ENCODE assay signal across 1 cellular context in the genomic region with DNA sequence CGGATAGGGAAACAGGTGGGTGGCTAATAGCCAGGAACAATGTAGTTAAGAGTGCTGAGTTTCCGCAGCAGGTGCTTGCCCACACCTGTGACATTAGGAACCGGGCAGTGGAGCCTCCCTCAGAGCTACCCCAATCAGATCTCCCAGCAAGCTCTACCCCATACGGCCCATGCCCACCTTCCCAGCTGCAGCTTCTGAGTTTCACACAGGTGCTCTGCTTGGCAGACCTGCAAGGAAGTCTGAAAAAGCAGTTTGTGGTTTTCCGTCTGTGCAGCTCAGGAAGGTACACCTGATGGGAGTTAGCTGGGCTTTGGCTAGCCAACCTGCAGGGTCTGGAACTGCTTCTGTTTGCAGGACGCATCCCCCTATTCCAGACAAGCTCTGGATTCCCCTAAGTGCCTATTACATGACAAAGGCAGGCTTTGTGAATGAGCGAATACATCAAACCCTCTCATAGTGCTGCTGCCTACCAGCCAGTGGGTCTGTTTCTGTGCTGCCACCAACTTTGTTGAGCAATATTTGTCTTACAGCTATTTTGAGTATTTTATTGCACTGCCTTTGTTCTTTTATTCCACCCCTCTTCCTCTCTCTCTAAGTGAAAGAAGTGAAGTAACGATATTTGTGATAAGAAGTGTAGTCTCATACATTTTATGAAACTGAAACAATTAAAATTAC.
A peak's percentile ranks its signal among the peaks of the same experiment; 100 is the strongest.
TF ChIP-seq lines count a peak whose summit lies in the region.

No MANE protein-coding gene starts in this region.

TF ChIP-seq in HepG2, 621 proteins besides CTCF, POLR2A, EP300 and RAD21 (continued from another document and continues in another):
- 0 out of 2 replicates have a peak, but pooled peaks have one; percentile 55 for TF ChIP-seq SOX13 (IDR thresholded peaks at IDR 0.05)
- TF ChIP-seq SOX13 (CRISPR knock-in tag; conservative IDR thresholded peaks at IDR 0.05 in 1 of 2, IDR thresholded peaks at IDR 0.05 in 1 of 2), result peak in 1 of 2 experiments; percentile 96; a peak in 2 of 4 replicates
- TF ChIP-seq EED (CRISPR knock-in tag; IDR thresholded peaks at IDR 0.05), result no peak
- peak; percentile 59; the same call in 1 of the 2 replicates for TF ChIP-seq HMG20B (CRISPR knock-in tag; conservative IDR thresholded peaks at IDR 0.05)
- TF ChIP-seq, protein P1, sequence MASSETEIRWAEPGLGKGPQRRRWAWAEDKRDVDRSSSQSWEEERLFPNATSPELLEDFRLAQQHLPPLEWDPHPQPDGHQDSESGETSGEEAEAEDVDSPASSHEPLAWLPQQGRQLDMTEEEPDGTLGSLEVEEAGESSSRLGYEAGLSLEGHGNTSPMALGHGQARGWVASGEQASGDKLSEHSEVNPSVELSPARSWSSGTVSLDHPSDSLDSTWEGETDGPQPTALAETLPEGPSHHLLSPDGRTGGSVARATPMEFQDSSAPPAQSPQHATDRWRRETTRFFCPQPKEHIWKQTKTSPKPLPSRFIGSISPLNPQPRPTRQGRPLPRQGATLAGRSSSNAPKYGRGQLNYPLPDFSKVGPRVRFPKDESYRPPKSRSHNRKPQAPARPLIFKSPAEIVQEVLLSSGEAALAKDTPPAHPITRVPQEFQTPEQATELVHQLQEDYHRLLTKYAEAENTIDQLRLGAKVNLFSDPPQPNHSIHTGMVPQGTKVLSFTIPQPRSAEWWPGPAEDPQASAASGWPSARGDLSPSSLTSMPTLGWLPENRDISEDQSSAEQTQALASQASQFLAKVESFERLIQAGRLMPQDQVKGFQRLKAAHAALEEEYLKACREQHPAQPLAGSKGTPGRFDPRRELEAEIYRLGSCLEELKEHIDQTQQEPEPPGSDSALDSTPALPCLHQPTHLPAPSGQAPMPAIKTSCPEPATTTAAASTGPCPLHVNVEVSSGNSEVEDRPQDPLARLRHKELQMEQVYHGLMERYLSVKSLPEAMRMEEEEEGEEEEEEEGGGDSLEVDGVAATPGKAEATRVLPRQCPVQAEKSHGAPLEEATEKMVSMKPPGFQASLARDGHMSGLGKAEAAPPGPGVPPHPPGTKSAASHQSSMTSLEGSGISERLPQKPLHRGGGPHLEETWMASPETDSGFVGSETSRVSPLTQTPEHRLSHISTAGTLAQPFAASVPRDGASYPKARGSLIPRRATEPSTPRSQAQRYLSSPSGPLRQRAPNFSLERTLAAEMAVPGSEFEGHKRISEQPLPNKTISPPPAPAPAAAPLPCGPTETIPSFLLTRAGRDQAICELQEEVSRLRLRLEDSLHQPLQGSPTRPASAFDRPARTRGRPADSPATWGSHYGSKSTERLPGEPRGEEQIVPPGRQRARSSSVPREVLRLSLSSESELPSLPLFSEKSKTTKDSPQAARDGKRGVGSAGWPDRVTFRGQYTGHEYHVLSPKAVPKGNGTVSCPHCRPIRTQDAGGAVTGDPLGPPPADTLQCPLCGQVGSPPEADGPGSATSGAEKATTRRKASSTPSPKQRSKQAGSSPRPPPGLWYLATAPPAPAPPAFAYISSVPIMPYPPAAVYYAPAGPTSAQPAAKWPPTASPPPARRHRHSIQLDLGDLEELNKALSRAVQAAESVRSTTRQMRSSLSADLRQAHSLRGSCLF (CRISPR knock-in tag; IDR thresholded peaks at IDR 0.05; ENCODE audit: borderline replicate concordance), result no peak
- no peak for TF ChIP-seq ZNF501 (CRISPR knock-in tag; IDR thresholded peaks at IDR 0.05)
- TF ChIP-seq HNF4A (CRISPR knock-in tag; IDR thresholded peaks at IDR 0.05), result 0 out of 2 replicates have a peak, but pooled peaks have one; percentile 19
- 0 out of 2 replicates have a peak, but pooled peaks have one; percentile 24 for TF ChIP-seq NCOA1 (CRISPR knock-in tag; IDR thresholded peaks at IDR 0.05)
- TF ChIP-seq CEBPB (IDR thresholded peaks at IDR 0.05; ENCODE audit: borderline replicate concordance, low read depth, low read length), result peak; percentile 93
- TF ChIP-seq, protein P2, sequence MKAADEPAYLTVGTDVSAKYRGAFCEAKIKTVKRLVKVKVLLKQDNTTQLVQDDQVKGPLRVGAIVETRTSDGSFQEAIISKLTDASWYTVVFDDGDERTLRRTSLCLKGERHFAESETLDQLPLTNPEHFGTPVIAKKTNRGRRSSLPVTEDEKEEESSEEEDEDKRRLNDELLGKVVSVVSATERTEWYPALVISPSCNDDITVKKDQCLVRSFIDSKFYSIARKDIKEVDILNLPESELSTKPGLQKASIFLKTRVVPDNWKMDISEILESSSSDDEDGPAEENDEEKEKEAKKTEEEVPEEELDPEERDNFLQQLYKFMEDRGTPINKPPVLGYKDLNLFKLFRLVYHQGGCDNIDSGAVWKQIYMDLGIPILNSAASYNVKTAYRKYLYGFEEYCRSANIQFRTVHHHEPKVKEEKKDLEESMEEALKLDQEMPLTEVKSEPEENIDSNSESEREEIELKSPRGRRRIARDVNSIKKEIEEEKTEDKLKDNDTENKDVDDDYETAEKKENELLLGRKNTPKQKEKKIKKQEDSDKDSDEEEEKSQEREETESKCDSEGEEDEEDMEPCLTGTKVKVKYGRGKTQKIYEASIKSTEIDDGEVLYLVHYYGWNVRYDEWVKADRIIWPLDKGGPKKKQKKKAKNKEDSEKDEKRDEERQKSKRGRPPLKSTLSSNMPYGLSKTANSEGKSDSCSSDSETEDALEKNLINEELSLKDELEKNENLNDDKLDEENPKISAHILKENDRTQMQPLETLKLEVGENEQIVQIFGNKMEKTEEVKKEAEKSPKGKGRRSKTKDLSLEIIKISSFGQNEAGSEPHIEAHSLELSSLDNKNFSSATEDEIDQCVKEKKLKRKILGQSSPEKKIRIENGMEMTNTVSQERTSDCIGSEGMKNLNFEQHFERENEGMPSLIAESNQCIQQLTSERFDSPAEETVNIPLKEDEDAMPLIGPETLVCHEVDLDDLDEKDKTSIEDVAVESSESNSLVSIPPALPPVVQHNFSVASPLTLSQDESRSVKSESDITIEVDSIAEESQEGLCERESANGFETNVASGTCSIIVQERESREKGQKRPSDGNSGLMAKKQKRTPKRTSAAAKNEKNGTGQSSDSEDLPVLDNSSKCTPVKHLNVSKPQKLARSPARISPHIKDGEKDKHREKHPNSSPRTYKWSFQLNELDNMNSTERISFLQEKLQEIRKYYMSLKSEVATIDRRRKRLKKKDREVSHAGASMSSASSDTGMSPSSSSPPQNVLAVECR (CRISPR knock-in tag; IDR thresholded peaks at IDR 0.05; ENCODE audit: borderline replicate concordance), result peak; percentile 27; the same call in 1 of the 2 replicates
- no peak for TF ChIP-seq LCORL (IDR thresholded peaks at IDR 0.05)
- peak; percentile 72 for TF ChIP-seq LCORL (CRISPR knock-in tag; IDR thresholded peaks at IDR 0.05)
- no peak for TF ChIP-seq ZNF549 (CRISPR knock-in tag; IDR thresholded peaks at IDR 0.05)
- TF ChIP-seq, protein P3, sequence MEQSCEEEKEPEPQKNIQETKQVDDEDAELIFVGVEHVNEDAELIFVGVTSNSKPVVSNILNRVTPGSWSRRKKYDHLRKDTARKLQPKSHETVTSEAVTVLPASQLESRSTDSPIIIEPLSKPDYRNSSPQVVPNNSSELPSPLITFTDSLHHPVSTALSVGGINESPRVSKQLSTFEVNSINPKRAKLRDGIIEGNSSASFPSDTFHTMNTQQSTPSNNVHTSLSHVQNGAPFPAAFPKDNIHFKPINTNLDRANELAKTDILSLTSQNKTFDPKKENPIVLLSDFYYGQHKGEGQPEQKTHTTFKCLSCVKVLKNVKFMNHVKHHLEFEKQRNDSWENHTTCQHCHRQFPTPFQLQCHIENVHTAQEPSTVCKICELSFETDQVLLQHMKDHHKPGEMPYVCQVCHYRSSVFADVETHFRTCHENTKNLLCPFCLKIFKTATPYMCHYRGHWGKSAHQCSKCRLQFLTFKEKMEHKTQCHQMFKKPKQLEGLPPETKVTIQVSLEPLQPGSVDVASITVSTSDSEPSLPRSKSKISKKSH (CRISPR knock-in tag; IDR thresholded peaks at IDR 0.05; ENCODE audit: borderline replicate concordance), result no peak
- TF ChIP-seq, protein P4, sequence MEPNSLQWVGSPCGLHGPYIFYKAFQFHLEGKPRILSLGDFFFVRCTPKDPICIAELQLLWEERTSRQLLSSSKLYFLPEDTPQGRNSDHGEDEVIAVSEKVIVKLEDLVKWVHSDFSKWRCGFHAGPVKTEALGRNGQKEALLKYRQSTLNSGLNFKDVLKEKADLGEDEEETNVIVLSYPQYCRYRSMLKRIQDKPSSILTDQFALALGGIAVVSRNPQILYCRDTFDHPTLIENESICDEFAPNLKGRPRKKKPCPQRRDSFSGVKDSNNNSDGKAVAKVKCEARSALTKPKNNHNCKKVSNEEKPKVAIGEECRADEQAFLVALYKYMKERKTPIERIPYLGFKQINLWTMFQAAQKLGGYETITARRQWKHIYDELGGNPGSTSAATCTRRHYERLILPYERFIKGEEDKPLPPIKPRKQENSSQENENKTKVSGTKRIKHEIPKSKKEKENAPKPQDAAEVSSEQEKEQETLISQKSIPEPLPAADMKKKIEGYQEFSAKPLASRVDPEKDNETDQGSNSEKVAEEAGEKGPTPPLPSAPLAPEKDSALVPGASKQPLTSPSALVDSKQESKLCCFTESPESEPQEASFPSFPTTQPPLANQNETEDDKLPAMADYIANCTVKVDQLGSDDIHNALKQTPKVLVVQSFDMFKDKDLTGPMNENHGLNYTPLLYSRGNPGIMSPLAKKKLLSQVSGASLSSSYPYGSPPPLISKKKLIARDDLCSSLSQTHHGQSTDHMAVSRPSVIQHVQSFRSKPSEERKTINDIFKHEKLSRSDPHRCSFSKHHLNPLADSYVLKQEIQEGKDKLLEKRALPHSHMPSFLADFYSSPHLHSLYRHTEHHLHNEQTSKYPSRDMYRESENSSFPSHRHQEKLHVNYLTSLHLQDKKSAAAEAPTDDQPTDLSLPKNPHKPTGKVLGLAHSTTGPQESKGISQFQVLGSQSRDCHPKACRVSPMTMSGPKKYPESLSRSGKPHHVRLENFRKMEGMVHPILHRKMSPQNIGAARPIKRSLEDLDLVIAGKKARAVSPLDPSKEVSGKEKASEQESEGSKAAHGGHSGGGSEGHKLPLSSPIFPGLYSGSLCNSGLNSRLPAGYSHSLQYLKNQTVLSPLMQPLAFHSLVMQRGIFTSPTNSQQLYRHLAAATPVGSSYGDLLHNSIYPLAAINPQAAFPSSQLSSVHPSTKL (CRISPR knock-in tag; IDR thresholded peaks at IDR 0.05), result peak; percentile 87
- TF ChIP-seq ZNF782 (CRISPR knock-in tag; IDR thresholded peaks at IDR 0.05; ENCODE audit: borderline replicate concordance), result no peak
- TF ChIP-seq SALL1 (CRISPR knock-in tag; IDR thresholded peaks at IDR 0.05), result peak; percentile 51; the same call in 1 of the 2 replicates
- peak; percentile 31 for TF ChIP-seq ASH2L (IDR thresholded peaks at IDR 0.05; ENCODE audit: insufficient read length, low read depth, low read length)
- no peak for TF ChIP-seq MIXL1 (CRISPR knock-in tag; IDR thresholded peaks at IDR 0.05)
- peak; percentile 57; the same call in 1 of the 2 replicates for TF ChIP-seq ELF3 (CRISPR knock-in tag; IDR thresholded peaks at IDR 0.05)
- TF ChIP-seq ZNF564 (CRISPR knock-in tag; IDR thresholded peaks at IDR 0.05), result no peak
- peak; percentile 38; the same call in 1 of the 2 replicates for TF ChIP-seq KMT2B (CRISPR knock-in tag; IDR thresholded peaks at IDR 0.05)
- TF ChIP-seq ZNF12 (CRISPR knock-in tag; IDR thresholded peaks at IDR 0.05), result 0 out of 2 replicates have a peak, but pooled peaks have one; percentile 36
- TF ChIP-seq ATF7 (IDR thresholded peaks at IDR 0.05), result no peak
- no peak for TF ChIP-seq ATF7 (CRISPR knock-in tag; IDR thresholded peaks at IDR 0.05)
- TF ChIP-seq FOXA3 (CRISPR knock-in tag; IDR thresholded peaks at IDR 0.05), result peak; percentile 56; the same call in 1 of the 2 replicates
- TF ChIP-seq, protein P5, sequence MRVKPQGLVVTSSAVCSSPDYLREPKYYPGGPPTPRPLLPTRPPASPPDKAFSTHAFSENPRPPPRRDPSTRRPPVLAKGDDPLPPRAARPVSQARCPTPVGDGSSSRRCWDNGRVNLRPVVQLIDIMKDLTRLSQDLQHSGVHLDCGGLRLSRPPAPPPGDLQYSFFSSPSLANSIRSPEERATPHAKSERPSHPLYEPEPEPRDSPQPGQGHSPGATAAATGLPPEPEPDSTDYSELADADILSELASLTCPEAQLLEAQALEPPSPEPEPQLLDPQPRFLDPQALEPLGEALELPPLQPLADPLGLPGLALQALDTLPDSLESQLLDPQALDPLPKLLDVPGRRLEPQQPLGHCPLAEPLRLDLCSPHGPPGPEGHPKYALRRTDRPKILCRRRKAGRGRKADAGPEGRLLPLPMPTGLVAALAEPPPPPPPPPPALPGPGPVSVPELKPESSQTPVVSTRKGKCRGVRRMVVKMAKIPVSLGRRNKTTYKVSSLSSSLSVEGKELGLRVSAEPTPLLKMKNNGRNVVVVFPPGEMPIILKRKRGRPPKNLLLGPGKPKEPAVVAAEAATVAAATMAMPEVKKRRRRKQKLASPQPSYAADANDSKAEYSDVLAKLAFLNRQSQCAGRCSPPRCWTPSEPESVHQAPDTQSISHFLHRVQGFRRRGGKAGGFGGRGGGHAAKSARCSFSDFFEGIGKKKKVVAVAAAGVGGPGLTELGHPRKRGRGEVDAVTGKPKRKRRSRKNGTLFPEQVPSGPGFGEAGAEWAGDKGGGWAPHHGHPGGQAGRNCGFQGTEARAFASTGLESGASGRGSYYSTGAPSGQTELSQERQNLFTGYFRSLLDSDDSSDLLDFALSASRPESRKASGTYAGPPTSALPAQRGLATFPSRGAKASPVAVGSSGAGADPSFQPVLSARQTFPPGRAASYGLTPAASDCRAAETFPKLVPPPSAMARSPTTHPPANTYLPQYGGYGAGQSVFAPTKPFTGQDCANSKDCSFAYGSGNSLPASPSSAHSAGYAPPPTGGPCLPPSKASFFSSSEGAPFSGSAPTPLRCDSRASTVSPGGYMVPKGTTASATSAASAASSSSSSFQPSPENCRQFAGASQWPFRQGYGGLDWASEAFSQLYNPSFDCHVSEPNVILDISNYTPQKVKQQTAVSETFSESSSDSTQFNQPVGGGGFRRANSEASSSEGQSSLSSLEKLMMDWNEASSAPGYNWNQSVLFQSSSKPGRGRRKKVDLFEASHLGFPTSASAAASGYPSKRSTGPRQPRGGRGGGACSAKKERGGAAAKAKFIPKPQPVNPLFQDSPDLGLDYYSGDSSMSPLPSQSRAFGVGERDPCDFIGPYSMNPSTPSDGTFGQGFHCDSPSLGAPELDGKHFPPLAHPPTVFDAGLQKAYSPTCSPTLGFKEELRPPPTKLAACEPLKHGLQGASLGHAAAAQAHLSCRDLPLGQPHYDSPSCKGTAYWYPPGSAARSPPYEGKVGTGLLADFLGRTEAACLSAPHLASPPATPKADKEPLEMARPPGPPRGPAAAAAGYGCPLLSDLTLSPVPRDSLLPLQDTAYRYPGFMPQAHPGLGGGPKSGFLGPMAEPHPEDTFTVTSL (CRISPR knock-in tag; IDR thresholded peaks at IDR 0.05; ENCODE audit: borderline replicate concordance), result no peak
- TF ChIP-seq SATB2 (CRISPR knock-in tag; IDR thresholded peaks at IDR 0.05), result no peak
- no peak for TF ChIP-seq TSC22D2 (CRISPR knock-in tag; IDR thresholded peaks at IDR 0.05; ENCODE audit: borderline replicate concordance)
- TF ChIP-seq ZNF644 (CRISPR knock-in tag; IDR thresholded peaks at IDR 0.05; ENCODE audit: low read depth), result peak; percentile 53; the same call in 1 of the 2 replicates
- 0 out of 2 replicates have a peak, but pooled peaks have one; percentile 20 for TF ChIP-seq CREM (IDR thresholded peaks at IDR 0.05)
- no peak for TF ChIP-seq CREM (CRISPR knock-in tag; IDR thresholded peaks at IDR 0.05)
- TF ChIP-seq, protein P6, sequence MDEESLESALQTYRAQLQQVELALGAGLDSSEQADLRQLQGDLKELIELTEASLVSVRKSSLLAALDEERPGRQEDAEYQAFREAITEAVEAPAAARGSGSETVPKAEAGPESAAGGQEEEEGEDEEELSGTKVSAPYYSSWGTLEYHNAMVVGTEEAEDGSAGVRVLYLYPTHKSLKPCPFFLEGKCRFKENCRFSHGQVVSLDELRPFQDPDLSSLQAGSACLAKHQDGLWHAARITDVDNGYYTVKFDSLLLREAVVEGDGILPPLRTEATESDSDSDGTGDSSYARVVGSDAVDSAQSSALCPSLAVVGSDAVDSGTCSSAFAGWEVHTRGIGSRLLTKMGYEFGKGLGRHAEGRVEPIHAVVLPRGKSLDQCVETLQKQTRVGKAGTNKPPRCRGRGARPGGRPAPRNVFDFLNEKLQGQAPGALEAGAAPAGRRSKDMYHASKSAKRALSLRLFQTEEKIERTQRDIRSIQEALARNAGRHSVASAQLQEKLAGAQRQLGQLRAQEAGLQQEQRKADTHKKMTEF (CRISPR knock-in tag; IDR thresholded peaks at IDR 0.05), result peak; percentile 52; the same call in 1 of the 2 replicates
